ENCODE assay signal across 21 cellular contexts in the genomic region with DNA sequence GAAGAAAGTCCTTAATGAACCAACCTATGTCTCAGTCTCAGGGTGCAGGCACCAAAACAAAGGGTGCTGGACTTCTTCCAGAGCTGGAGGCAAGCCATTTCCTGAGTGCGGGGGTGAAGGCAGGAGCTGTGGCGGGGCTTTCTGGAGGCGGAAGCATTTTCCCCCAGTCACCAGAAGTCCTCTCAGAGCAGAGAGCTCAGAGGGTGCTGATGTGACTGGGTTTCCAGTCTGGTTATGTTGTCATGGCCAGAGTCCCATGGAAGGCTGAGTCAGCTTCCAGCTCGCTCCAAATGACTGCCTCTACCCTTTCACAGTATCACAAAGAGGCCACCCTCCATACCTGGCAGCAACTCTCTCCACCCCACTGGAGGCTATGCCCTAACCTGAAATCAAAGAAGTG.
"Had no signal": no experiment of that assay in that cellular context is flagged by ENCODE, and none has a peak within 500 bp of the region (broad histone marks: within the 10 kb centered on the region; RNA-seq: fewer than 3 reads in every experiment).

No MANE protein-coding gene starts in this region.

- H3K4me3 Mint-ChIP-seq: activated CD4-positive, alpha-beta T cell treated with anti-CD3 and anti-CD28 coated beads, Interleukin-2, amount 10 ng/mL, durations not matched to agents 7 days and 5 days; activated naive CD4-positive, alpha-beta T cell treated with anti-CD3 and anti-CD28 coated beads for 36 hours; activated naive CD8-positive, alpha-beta T cell treated with anti-CD3 and anti-CD28 coated beads, Interleukin-2, amount 50 U/mL, for 24 hours; activated T-cell treated with anti-CD3 and anti-CD28 coated beads, Interleukin-2, amount 50 U/mL, for 4 hours; dendritic cell treated with granulocyte-macrophage colony-stimulating factor and Interleukin-4, amounts not matched to agents 40 ng/mL and 50 ng/mL, for 4 days; nephron had no signal

- H3K9me3 Mint-ChIP-seq: activated CD4-positive, alpha-beta T cell treated with anti-CD3 and anti-CD28 coated beads, Interleukin-2, amount 10 ng/mL, durations not matched to agents 7 days and 5 days; activated naive CD4-positive, alpha-beta T cell treated with anti-CD3 and anti-CD28 coated beads for 36 hours; activated naive CD8-positive, alpha-beta T cell treated with anti-CD3 and anti-CD28 coated beads, Interleukin-2, amount 50 U/mL, for 24 hours; activated T-cell treated with anti-CD3 and anti-CD28 coated beads, Interleukin-2, amount 50 U/mL, for 4 hours; dendritic cell treated with granulocyte-macrophage colony-stimulating factor and Interleukin-4, amounts not matched to agents 40 ng/mL and 50 ng/mL, for 4 days; nephron had no signal

- H3K27me3 ChIP-seq: left lung, transverse colon, vagina had no signal

- H3K36me3 ChIP-seq: esophagus muscularis mucosa, left lung, transverse colon, vagina had no signal

- H3K27ac Mint-ChIP-seq: activated CD4-positive, alpha-beta T cell treated with anti-CD3 and anti-CD28 coated beads, Interleukin-2, amount 10 ng/mL, durations not matched to agents 7 days and 5 days; activated naive CD4-positive, alpha-beta T cell treated with anti-CD3 and anti-CD28 coated beads for 36 hours; activated naive CD8-positive, alpha-beta T cell treated with anti-CD3 and anti-CD28 coated beads, Interleukin-2, amount 50 U/mL, for 24 hours; dendritic cell treated with granulocyte-macrophage colony-stimulating factor and Interleukin-4, amounts not matched to agents 40 ng/mL and 50 ng/mL, for 4 days; nephron had no signal

- H3K27ac ChIP-seq: esophagus muscularis mucosa, left lung, transverse colon, vagina had no signal

- H3K9me3 ChIP-seq: esophagus muscularis mucosa, left lung, transverse colon, vagina had no signal

- ATAC-seq: activated naive CD8-positive, alpha-beta T cell treated with anti-CD3 and anti-CD28 coated beads, Interleukin-2, amount 50 U/mL, for 24 hours; activated T-cell treated with anti-CD3 and anti-CD28 coated beads, Interleukin-2, amount 50 U/mL, for 4 hours; left lung; stimulated activated naive CD8-positive, alpha-beta T cell treated with anti-CD3 and anti-CD28 coated beads, Interleukin-15, Interleukin-2, amounts not matched to agents 100 U/mL and 50 U/mL, for 24 hours had no signal

- DNase-seq: activated CD4-positive, alpha-beta T cell treated with anti-CD3 and anti-CD28 coated beads, Interleukin-2, amount 10 ng/mL, durations not matched to agents 7 days and 5 days; activated CD8-positive, alpha-beta memory T cell treated with anti-CD3 and anti-CD28 coated beads, Interleukin-2, amount 50 U/mL, for 4 hours; activated naive CD4-positive, alpha-beta T cell treated with anti-CD3 and anti-CD28 coated beads for 36 hours; activated naive CD8-positive, alpha-beta T cell treated with anti-CD3 and anti-CD28 coated beads, Interleukin-2, amount 50 U/mL, for 24 hours; activated T-cell treated with anti-CD3 and anti-CD28 coated beads, Interleukin-2, amount 50 U/mL, for 4 hours; cerebellar nuclear complex; effector CD8-positive, alpha-beta T cell; hippocampal formation; left lung; midbrain; retina; stimulated activated CD4-positive, alpha-beta T cell treated with anti-CD3 and anti-CD28 coated beads, Interleukin-12 subunit alpha, Interleukin-12 subunit beta, amount 100 ng/mL, for 4 hours; stimulated activated CD4-positive, alpha-beta T cell treated with anti-CD3 and anti-CD28 coated beads, Interleukin-2, amount 100 ng/mL, for 24 hours; stimulated activated naive CD8-positive, alpha-beta T cell treated with anti-CD3 and anti-CD28 coated beads, Interleukin-15, Interleukin-2, amounts not matched to agents 100 U/mL and 50 U/mL, for 24 hours; T1000; transverse colon had no signal

- H3K4me3 ChIP-seq: esophagus muscularis mucosa, left lung, transverse colon, vagina had no signal

- H3K4me1 ChIP-seq: esophagus muscularis mucosa, left lung, transverse colon, vagina had no signal

- FAIRE-seq: keratinocyte had no signal

- H3K4me1 Mint-ChIP-seq: activated CD4-positive, alpha-beta T cell treated with anti-CD3 and anti-CD28 coated beads, Interleukin-2, amount 10 ng/mL, durations not matched to agents 7 days and 5 days; activated naive CD8-positive, alpha-beta T cell treated with anti-CD3 and anti-CD28 coated beads, Interleukin-2, amount 50 U/mL, for 24 hours; nephron had no signal
